ENCODE assay signal across 8 cellular contexts in the genomic region with DNA sequence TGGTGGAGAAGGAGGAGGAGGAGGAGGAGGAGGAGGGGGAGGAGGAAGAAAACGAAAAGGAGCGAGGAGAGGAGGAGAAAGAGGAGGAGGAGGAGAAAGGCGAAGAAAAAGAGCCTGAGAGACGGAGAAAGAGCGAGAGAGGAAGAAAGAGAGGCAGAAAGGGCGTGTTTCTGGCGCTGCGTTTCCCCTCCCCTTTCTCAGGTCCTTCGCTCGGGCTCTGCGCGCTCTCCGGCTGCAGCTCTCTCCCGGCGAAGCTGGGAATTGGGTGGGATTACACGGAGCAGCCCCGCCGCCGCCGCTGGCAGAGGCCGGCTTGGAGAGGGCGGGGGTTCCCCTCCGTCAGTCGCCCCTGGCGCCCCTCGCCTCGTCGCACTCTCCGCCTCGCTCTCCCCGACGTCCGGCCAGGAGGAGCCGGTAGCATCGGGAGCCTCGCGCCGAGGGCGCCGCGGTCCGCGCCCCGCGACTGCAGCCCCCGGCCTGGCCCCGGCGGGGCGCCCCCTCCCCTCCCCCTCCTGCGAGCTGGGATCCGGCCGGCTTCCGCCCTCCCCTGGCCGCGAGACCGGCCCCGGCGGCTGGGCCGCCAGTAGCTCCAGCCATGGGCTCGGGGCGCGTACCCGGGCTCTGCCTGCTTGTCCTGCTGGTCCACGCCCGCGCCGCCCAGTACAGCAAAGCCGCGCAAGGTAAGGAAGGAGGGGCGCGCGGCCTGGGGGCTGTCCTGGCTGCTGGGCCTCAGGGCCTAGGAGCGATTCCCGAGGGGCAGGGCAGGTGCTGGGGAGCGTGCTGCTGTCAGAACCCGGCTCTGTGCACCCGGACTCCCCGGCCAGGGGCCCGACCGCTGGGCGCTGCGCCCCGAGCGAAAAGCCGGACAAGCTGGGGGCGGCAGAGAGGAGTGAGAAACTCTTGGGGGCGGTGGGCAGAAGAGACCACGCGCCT. TPM values are rescaled to one million over a fixed set of nuclear protein-coding genes. Genes with fewer than 3 reads are reported as not detected.
DNase-seq lines count a peak whose midpoint lies in the region; TF ChIP-seq lines count a peak whose summit lies in the region.

SCUBE3 (plus strand) TSS at position 133 of the 933 bp plus-strand sequence; CDS start at position 596, 463 bp downstream.

- H3K36me3 Mint-ChIP-seq in chondrocyte (ENCODE audit: low read depth) = no peaks in the 10 kb centered on the region

- peaks cover 34 to 82% (median 61%) of the 10 kb centered on the region in 5 donors for H3K27me3 ChIP-seq in subcutaneous abdominal adipose tissue (ENCODE audit: control insufficient read depth in 5 of 5, insufficient read depth in 4 of 5, low read length in 5 of 5)

- peaks cover 50% of the 10 kb centered on the region for H3K4me1 Mint-ChIP-seq in chondrocyte (ENCODE audit: low read depth)

- no peak within 1 kb of the TSS for H3K27ac ChIP-seq in subcutaneous abdominal adipose tissue (ENCODE audit: low read depth, low read length)

- no peaks in the 10 kb centered on the region for H3K9me3 Mint-ChIP-seq in chondrocyte (ENCODE audit: low read depth)

- no peaks in the 10 kb centered on the region for H3K36me3 ChIP-seq in subcutaneous abdominal adipose tissue (ENCODE audit: control insufficient read depth in 5 of 5, insufficient read depth in 5 of 5, low read length in 5 of 5)

- H3K4me1 ChIP-seq in subcutaneous abdominal adipose tissue (ENCODE audit: control insufficient read depth in 5 of 5, insufficient read depth in 5 of 5, low read length in 5 of 5) = peaks cover 0 to 21% (median 17%) of the 10 kb centered on the region in 5 donors

- peaks cover 8% of the 10 kb centered on the region for H3K27me3 Mint-ChIP-seq in chondrocyte (ENCODE audit: low read depth)

- no peaks in the 10 kb centered on the region for H3K9me3 ChIP-seq in subcutaneous abdominal adipose tissue (ENCODE audit: control insufficient read depth in 5 of 5, low read length in 5 of 5)

- peak within 1 kb of the TSS; percentile 75 for H3K27ac Mint-ChIP-seq in chondrocyte (ENCODE audit: unreplicated experiment)

- peak; percentile 39 for DNase-seq in stimulated activated CD4-positive, alpha-beta T cell treated with anti-CD3 and anti-CD28 coated beads, Interleukin-15, amount 100 ng/mL, for 24 hours
- DNase-seq in stimulated activated CD4-positive, alpha-beta T cell treated with anti-CD3 and anti-CD28 coated beads, Interleukin-12 subunit alpha, Interleukin-12 subunit beta, amount 100 ng/mL, for 4 hours = no peak
- DNase-seq in NOMO-1 treated with DMSO at 0.1 percent for 48 hours (lab: John Stamatoyannopoulos, UW; ENCODE audit: unreplicated experiment) (peak; percentile 11), chondrocyte (ENCODE audit: low spot score) (no peak), left kidney (ENCODE audit: low read depth, low spot score) (peak; percentile 93), superior temporal gyrus (ENCODE audit: extremely low spot score) (no peak), GM19240 (ENCODE audit: insufficient read length, low spot score) (no peak)

- H3K4me3 Mint-ChIP-seq in chondrocyte (ENCODE audit: unreplicated experiment) = peak within 1 kb of the TSS; percentile 77

- no peak for TF ChIP-seq CTCF in chondrocyte (IDR thresholded peaks at IDR 0.05)

- H3K4me3 ChIP-seq in subcutaneous abdominal adipose tissue (ENCODE audit: low read depth in 1 of 5, low read length in 5 of 5) = peak within 1 kb of the TSS; percentile 55 to 69 (median 64)

- peak within 1 kb of the TSS in 1 of 5 donors; percentile 58 for H3K9ac ChIP-seq in subcutaneous abdominal adipose tissue (ENCODE audit: low read length in 5 of 5)

RNA-seq across cellular contexts. Expression of gene SCUBE3, which starts in this region (rescaled TPM):
- total RNA-seq in chondrocyte = 32.7 to 96.6 TPM (median 93.0 TPM) in 3 replicates

Comparison
In these comparisons a context has a peak if more than half of its experiments do, and no peak if none do; other contexts are left out.
1. DNase-seq: peak in stimulated activated CD4-positive, alpha-beta T cell treated with anti-CD3 and anti-CD28 coated beads, Interleukin-15, amount 100 ng/mL, for 24 hours (single experiment), NOMO-1 treated with DMSO at 0.1 percent for 48 hours (single experiment) and left kidney (single experiment); none in stimulated activated CD4-positive, alpha-beta T cell treated with anti-CD3 and anti-CD28 coated beads, Interleukin-12 subunit alpha, Interleukin-12 subunit beta, amount 100 ng/mL, for 4 hours (single experiment), chondrocyte (single experiment), superior temporal gyrus (single experiment) and GM19240 (single experiment).